ENCODE assay signal across 14 cellular contexts in genomic region chr16:11190585-11191565, GRCh38.
A peak's percentile ranks its signal among the peaks of the same experiment; 100 is the strongest.
DNase-seq lines count a peak whose midpoint lies in the region; ATAC-seq, FAIRE-seq and TF ChIP-seq lines count a peak whose summit lies in the region.
"Had no signal": no experiment of that assay in that cellular context is flagged by ENCODE, and none has a peak within 500 bp of the region (broad histone marks: within the 10 kb centered on the region; RNA-seq: fewer than 3 reads in every experiment).

No MANE protein-coding gene starts in this region.

- TF ChIP-seq POLR2A in GM12892 (IDR thresholded peaks at IDR 0.05; ENCODE audit: low read depth, low read length) = no peak

- no peaks in the 10 kb centered on the region for H3F3A ChIP-seq in GM23338 (replicated peaks; ENCODE audit: low read depth)

- H2AFZ ChIP-seq in GM23338 = no peak overlapping the region

- H3K36me3 ChIP-seq in GM23338 (ENCODE audit: insufficient read depth) = no peaks in the 10 kb centered on the region
- H3K36me3 ChIP-seq: prostate gland had no signal

- no peak overlapping the region for H3K4me2 ChIP-seq in GM23338

- ATAC-seq in GM21529 (IDR thresholded peaks at IDR 0.05; ENCODE audit: unreplicated experiment) = no peak
- no peak for ATAC-seq in GM23338

- H3K27me3 Mint-ChIP-seq in GM23338 (ENCODE audit: insufficient read depth, low read depth, poor library complexity) = peaks cover 19% of the 10 kb centered on the region

- H3K9me2 ChIP-seq in GM23338 (ENCODE audit: insufficient read depth) = no peaks in the 10 kb centered on the region

- peaks cover 5% of the 10 kb centered on the region for H3K4me1 Mint-ChIP-seq in GM23338

- H3K27ac ChIP-seq in GM23338 (ENCODE audit: low read depth) = no peak overlapping the region
- H3K27ac ChIP-seq: prostate gland, SK-N-MC, testis had no signal

- H3K4me3 Mint-ChIP-seq in GM23338 = no peak overlapping the region

- H4K20me1 ChIP-seq in GM23338 (replicated peaks; ENCODE audit: insufficient read depth) = no peaks in the 10 kb centered on the region

- H3K9me3 Mint-ChIP-seq in GM23338 = peaks cover 7% of the 10 kb centered on the region; the same call in 2 of the 3 replicates

- H3K4me3 ChIP-seq in fibroblast of pulmonary artery (replicated peaks; ENCODE audit: low read depth, low read length) (no peak overlapping the region), GM23338 (no peak overlapping the region)
- H3K4me3 ChIP-seq: prostate gland, SK-N-MC, testis had no signal

- no peaks in the 10 kb centered on the region for H3K79me2 ChIP-seq in GM23338 (replicated peaks; ENCODE audit: insufficient read depth)

- DNase-seq in EH (ENCODE audit: low read depth) = peak; percentile 51
- no peak for DNase-seq in GM12892 (ENCODE audit: insufficient read length)
- DNase-seq in RKO (ENCODE audit: low spot score) = peak; percentile 26
- peak; percentile 27 for DNase-seq in fibroblast of pulmonary artery (ENCODE audit: low read depth)
- DNase-seq in NCI-H82 treated with DMSO at 0.1 percent for 48 hours (lab: John Stamatoyannopoulos, UW; ENCODE audit: unreplicated experiment) = no peak
- DNase-seq in kidney glomerular epithelial cell (lab: John Stamatoyannopoulos, UW) = no peak
- no peak for DNase-seq in GM23338 (ENCODE audit: low spot score)
- DNase-seq: anterior cingulate cortex, COR-L47, NCI-H748 treated with DMSO at 0.1 percent for 48 hours, testis had no signal

- TF ChIP-seq CTCF in fibroblast of pulmonary artery (IDR thresholded peaks at IDR 0.05; ENCODE audit: low read length, missing control alignments) = no peak
- no peak for TF ChIP-seq CTCF in GM23338 (conservative IDR thresholded peaks at IDR 0.05; ENCODE audit: low read depth in 2 of 2)

- H3K27me3 ChIP-seq in GM23338 (ENCODE audit: insufficient read depth) = no peaks in the 10 kb centered on the region
- H3K27me3 ChIP-seq: testis had no signal

- H3K27ac Mint-ChIP-seq in GM23338 = no peak overlapping the region

- peak; percentile 84 for FAIRE-seq in GM12892 (lab: Jason Lieb, UNC)

- H3K36me3 Mint-ChIP-seq in GM23338 (ENCODE audit: low read depth) = peaks cover 5% of the 10 kb centered on the region; the same call in 1 of the 3 replicates

- H3K4me1 ChIP-seq in GM23338 (ENCODE audit: insufficient read depth) = no peaks in the 10 kb centered on the region; the same call in 1 of the 2 replicates
- H3K4me1 ChIP-seq: prostate gland, testis had no signal

TF ChIP-seq in GM23338, 12 proteins besides CTCF, POLR2A, EP300 and RAD21:
- TF ChIP-seq CREB1 (CRISPR knock-in tag; IDR thresholded peaks at IDR 0.05; ENCODE audit: low read depth) = no peak
- TF ChIP-seq STAT1 (IDR thresholded peaks at IDR 0.05; ENCODE audit: unreplicated experiment) = no peak

Comparison
In these comparisons a context has a peak if more than half of its experiments do, and no peak if none do; other contexts are left out.
1. DNase-seq: peak in EH (single experiment), RKO (single experiment) and fibroblast of pulmonary artery (single experiment); none in GM12892 (single experiment), NCI-H82 treated with DMSO at 0.1 percent for 48 hours (single experiment), kidney glomerular epithelial cell (single experiment) and GM23338 (single experiment).